Comparison of ENCODE assay signal across 18 cellular contexts in genomic region chr1:98210064-98210463, GRCh38.
DNase-seq lines count a peak whose midpoint lies in the region; ATAC-seq, FAIRE-seq and TF ChIP-seq lines count a peak whose summit lies in the region.
"Had no signal": no experiment of that assay in that cellular context is flagged by ENCODE, and none has a peak within 500 bp of the region (broad histone marks: within the 10 kb centered on the region; RNA-seq: fewer than 3 reads in every experiment).

No MANE protein-coding gene starts in this region.

- ATAC-seq in HG03097 (IDR thresholded peaks at IDR 0.05; ENCODE audit: low FRiP score, unreplicated experiment) (no peak), aorta (ENCODE audit: low FRiP score) (no peak)
- ATAC-seq in stimulated activated naive CD8-positive, alpha-beta T cell treated with anti-CD3 and anti-CD28 coated beads, Interleukin-15, Interleukin-2, amounts not matched to agents 100 U/mL and 50 U/mL, for 24 hours: no peak
- ATAC-seq: K562 had no signal

- peaks cover 2% of the 10 kb centered on the region for H3K79me2 ChIP-seq in keratinocyte (ENCODE audit: control insufficient read depth, insufficient read depth, low read length)

- peak overlapping the region; percentile 54 for H3K9ac ChIP-seq in keratinocyte (ENCODE audit: control insufficient read depth, extremely low read depth, insufficient read depth, low read length)
- H3K9ac ChIP-seq: BLaER1 had no signal

- H3K27me3 ChIP-seq in keratinocyte (ENCODE audit: control insufficient read depth, extremely low read depth, insufficient read depth, low read length) (no peaks in the 10 kb centered on the region), aorta (ENCODE audit: control insufficient read depth in 1 of 2, insufficient read depth in 2 of 2, low read length in 1 of 2) (no peaks in the 10 kb centered on the region)
- H3K27me3 ChIP-seq: BLaER1, thyroid gland had no signal

- dilution Hi-C loops in keratinocyte (cut with MboI; ENCODE audit: extremely low pct_ligation_motif_present, low sequenced_read_pairs): no loop called here

- FAIRE-seq in HTR-8/SVneo (lab: Jason Lieb, UNC): peak; percentile 36
- peak; percentile 85 for FAIRE-seq in keratinocyte (lab: Jason Lieb, UNC)
- FAIRE-seq: K562, kidney had no signal

- in situ Hi-C loops in astrocyte of the cerebellum (cut with HindIII; ENCODE audit: low sequenced_read_pairs): no loop called here

- no peaks in the 10 kb centered on the region for H4K20me1 ChIP-seq in keratinocyte (ENCODE audit: control insufficient read depth, extremely low read depth, insufficient read depth, low read length)
- H4K20me1 ChIP-seq: BLaER1 had no signal

- no peaks in the 10 kb centered on the region for H3K9me1 ChIP-seq in keratinocyte (ENCODE audit: control insufficient read depth, extremely low read depth, insufficient read depth, low read length)

- TF ChIP-seq CTCF in AG04449 (IDR thresholded peaks at IDR 0.05; ENCODE audit: insufficient read depth, low read length, missing control alignments): no peak
- TF ChIP-seq CTCF in astrocyte of the cerebellum (IDR thresholded peaks at IDR 0.05; ENCODE audit: low read depth, low read length, missing control alignments): no peak
- no peak for TF ChIP-seq CTCF in keratinocyte (optimal IDR thresholded peaks at IDR 0.05 in 1 of 3, IDR thresholded peaks at IDR 0.05 in 1 of 3, conservative IDR thresholded peaks at IDR 0.05 in 1 of 3; ENCODE audit: extremely low read depth in 1 of 3, insufficient read depth in 2 of 3, low read length in 3 of 3)

- H3K9me3 ChIP-seq in keratinocyte (ENCODE audit: control insufficient read depth, low read depth, low read length) (no peaks in the 10 kb centered on the region), aorta (ENCODE audit: control insufficient read depth, low read length) (peaks cover 1% of the 10 kb centered on the region)
- H3K9me3 ChIP-seq: BLaER1, thyroid gland had no signal

- 14 to 15% methylated on average over 7 of the region's 7 CpGs for WGBS in aorta, 2 donors

- H2AFZ ChIP-seq in keratinocyte (ENCODE audit: control insufficient read depth, low read length): no peak overlapping the region

- intact Hi-C loops in aorta (cut with DNase I): no loop called here

- no peaks in the 10 kb centered on the region for H3K36me3 ChIP-seq in keratinocyte (ENCODE audit: control insufficient read depth in 2 of 2, extremely low read depth in 1 of 2, insufficient read depth in 2 of 2, low read length in 2 of 2)
- no peaks in the 10 kb centered on the region for H3K36me3 ChIP-seq in aorta (ENCODE audit: control insufficient read depth in 1 of 2, insufficient read depth in 2 of 2, low read length in 1 of 2)
- H3K36me3 ChIP-seq: BLaER1, thyroid gland had no signal

- POLR2A ChIA-PET in AG04449 (lab: Yijun Ruan, JAX): interaction anchor here (0.6 to 0.7 kb wide), 3 partner anchors 74 to 232 kb away, joined by 3 read pairs; no protein-coding TSS in a partner anchor

- H3K4me1 ChIP-seq in keratinocyte (ENCODE audit: control insufficient read depth, extremely low read depth, insufficient read depth, low read length) (peaks cover 8% of the 10 kb centered on the region), aorta (ENCODE audit: control insufficient read depth in 1 of 2, insufficient read depth in 2 of 2, low read length in 2 of 2) (no peaks in the 10 kb centered on the region)
- H3K4me1 ChIP-seq: BLaER1, thyroid gland had no signal

- DNase-seq in AG04449 (ENCODE audit: low read depth, low spot score) (peak; percentile 67), HTR-8/SVneo (ENCODE audit: insufficient read length, low spot score) (peak; percentile 13), astrocyte of the cerebellum (ENCODE audit: low read depth) (peak; percentile 89), keratinocyte (ENCODE audit: low read depth, low spot score) (peak; percentile 36), aorta (no peak), DMS153 (lab: John Stamatoyannopoulos, UW) (no peak)
- DNase-seq in stimulated activated naive CD8-positive, alpha-beta T cell treated with anti-CD3 and anti-CD28 coated beads, Interleukin-15, Interleukin-2, amounts not matched to agents 100 U/mL and 50 U/mL, for 24 hours: no peak
- DNase-seq: activated CD4-positive, alpha-beta T cell treated with anti-CD3 and anti-CD28 coated beads for 48 hours; activated naive CD4-positive, alpha-beta T cell; effector CD8-positive, alpha-beta T cell; kidney; NCI-H345; occipital lobe; SHP77; thyroid gland had no signal

- H3K27ac ChIP-seq in keratinocyte (ENCODE audit: control insufficient read depth, insufficient read depth, low read length): no peak overlapping the region
- H3K27ac ChIP-seq in aorta (ENCODE audit: low read depth in 1 of 2, low read length in 2 of 2): no peak overlapping the region
- H3K27ac ChIP-seq: BLaER1, thyroid gland had no signal

- H3K4me3 ChIP-seq in AG04449 (ENCODE audit: low read depth, low read length) (peak overlapping the region; percentile 3), astrocyte of the cerebellum (ENCODE audit: low read depth, low read length) (peak overlapping the region; percentile 14), keratinocyte (ENCODE audit: control insufficient read depth in 2 of 3, extremely low read depth in 1 of 3, insufficient read depth in 2 of 3, low read depth in 1 of 3, low read length in 3 of 3) (peak overlapping the region; percentile 19 to 27 (median 21)), aorta (ENCODE audit: low read length in 2 of 2) (no peak overlapping the region)
- H3K4me3 ChIP-seq: BLaER1, K562, thyroid gland had no signal

- CTCF ChIA-PET in AG04449 (lab: Yijun Ruan, JAX): no interaction called here

- H3K4me2 ChIP-seq in keratinocyte (ENCODE audit: control insufficient read depth, extremely low read depth, insufficient read depth, low read depth, low read length): peak overlapping the region; percentile 44
- H3K4me2 ChIP-seq: BLaER1 had no signal

Comparison
In these comparisons a context has a peak if more than half of its experiments do, and no peak if none do; other contexts are left out.
1. DNase-seq: peak in AG04449 (single experiment), HTR-8/SVneo (single experiment), astrocyte of the cerebellum (single experiment) and keratinocyte (single experiment); none in aorta (0 of 2), stimulated activated naive CD8-positive, alpha-beta T cell treated with anti-CD3 and anti-CD28 coated beads, Interleukin-15, Interleukin-2, amounts not matched to agents 100 U/mL and 50 U/mL, for 24 hours (single experiment) and DMS153 (single experiment).
2. H3K4me3 ChIP-seq: peak in AG04449 (single experiment), astrocyte of the cerebellum (single experiment) and keratinocyte (3 of 3); none in aorta (0 of 2).